8 cellular contexts compared by ENCODE assay signal in genomic region chr9:127903557-127904475, GRCh38. TPM values are rescaled to one million over a fixed set of nuclear protein-coding genes. Genes with fewer than 3 reads are reported as not detected.
DNase-seq lines count a peak whose midpoint lies in the region; ATAC-seq and TF ChIP-seq lines count a peak whose summit lies in the region.

No MANE protein-coding gene starts in this region.

- H3K9me3 Mint-ChIP-seq in CD4-positive, alpha-beta memory T cell: no peaks in the 10 kb centered on the region
- no peaks in the 10 kb centered on the region for H3K9me3 Mint-ChIP-seq in activated CD8-positive, alpha-beta T cell treated with anti-CD3 and anti-CD28 coated beads, Interleukin-2, amount 10 ng/mL, durations not matched to agents 7 days and 5 days (ENCODE audit: insufficient read depth)

- no peak for TF ChIP-seq CTCF in gastroesophageal sphincter (IDR thresholded peaks at IDR 0.05)

- no peaks in the 10 kb centered on the region for H3K9me3 ChIP-seq in CD4-positive, alpha-beta memory T cell (ENCODE audit: control insufficient read depth in 1 of 2, low read length in 2 of 2)
- H3K9me3 ChIP-seq in HUES6 (ENCODE audit: control insufficient read depth, insufficient read depth, low read depth, low read length) (no peaks in the 10 kb centered on the region), gastroesophageal sphincter (no peaks in the 10 kb centered on the region)

- intact Hi-C loops in CD4-positive, alpha-beta memory T cell (cut with micrococcal nuclease): loop anchor here (2.0 kb wide), 3 partner anchors 13 to 117 kb away; partner anchors contain the start of genes CDK9 and ST6GALNAC4
- intact Hi-C loops in sciatic nerve (cut with DNase I): no loop called here

- H3K36me3 Mint-ChIP-seq in CD4-positive, alpha-beta memory T cell: peaks cover 0 to 29% of the 10 kb centered on the region in 2 donors
- peaks cover 34% of the 10 kb centered on the region for H3K36me3 Mint-ChIP-seq in activated CD8-positive, alpha-beta T cell treated with anti-CD3 and anti-CD28 coated beads, Interleukin-2, amount 10 ng/mL, durations not matched to agents 7 days and 5 days (ENCODE audit: low read depth)

- H3K27ac ChIP-seq in CD4-positive, alpha-beta memory T cell (ENCODE audit: low read depth, low read length): peak overlapping the region; percentile 100
- no peak overlapping the region for H3K27ac ChIP-seq in HUES6 (ENCODE audit: low read depth, low read length)
- peak overlapping the region in 3 of 4 donors; percentile 72 to 82 (median 76) for H3K27ac ChIP-seq in gastroesophageal sphincter

- H3K27me3 Mint-ChIP-seq in CD4-positive, alpha-beta memory T cell: no peaks in the 10 kb centered on the region
- H3K27me3 Mint-ChIP-seq in activated CD8-positive, alpha-beta T cell treated with anti-CD3 and anti-CD28 coated beads, Interleukin-2, amount 10 ng/mL, durations not matched to agents 7 days and 5 days (ENCODE audit: low read depth): no peaks in the 10 kb centered on the region

- peaks cover 73% of the 10 kb centered on the region for H3K4me1 ChIP-seq in CD4-positive, alpha-beta memory T cell (ENCODE audit: insufficient read depth, low read length)
- peaks cover 40% of the 10 kb centered on the region for H3K4me1 ChIP-seq in HUES6 (ENCODE audit: control insufficient read depth, insufficient read depth, low read length)
- H3K4me1 ChIP-seq in gastroesophageal sphincter: peaks cover 0 to 64% (median 45%) of the 10 kb centered on the region in 3 donors

- no peak for TF ChIP-seq POLR2A in gastroesophageal sphincter (IDR thresholded peaks at IDR 0.05)

- CTCF ChIA-PET in CD4-positive, alpha-beta memory T cell (lab: Charles Lee; ENCODE audit: partially characterized antibody): interaction anchor here (1.6 to 2.6 kb wide), 3 partner anchors 17 to 169 kb away, joined by 6 to 10 read pairs (median 6); partner anchors contain the start of gene TOR2A
- CTCF ChIA-PET in activated CD8-positive, alpha-beta T cell treated with anti-CD3 and anti-CD28 coated beads, Interleukin-2, amount 10 ng/mL, durations not matched to agents 7 days and 5 days (lab: Charles Lee): interaction anchor here (1.0 to 5.4 kb wide), 8 partner anchors 10 to 169 kb away, joined by 3 to 34 read pairs (median 3); partner anchors contain the start of genes CDK9, ST6GALNAC4 and TOR2A

- in situ Hi-C loops in G401 (cut with HindIII; ENCODE audit: low sequenced_read_pairs): no loop called here

- H3K9ac ChIP-seq in HUES6 (ENCODE audit: low read length): no peak overlapping the region

- TF ChIP-seq EP300 in gastroesophageal sphincter (IDR thresholded peaks at IDR 0.05): no peak

- peak; percentile 37 for ATAC-seq in activated CD8-positive, alpha-beta T cell treated with anti-CD3 and anti-CD28 coated beads, Interleukin-2, amount 10 ng/mL, durations not matched to agents 7 days and 5 days
- ATAC-seq in gastroesophageal sphincter: peak; percentile 34
- peak; percentile 46 for ATAC-seq in sciatic nerve

- no peaks in the 10 kb centered on the region for H3K27me3 ChIP-seq in CD4-positive, alpha-beta memory T cell (ENCODE audit: insufficient read depth, low read length)
- peaks cover 4% of the 10 kb centered on the region; the same call in 1 of the 2 replicates for H3K27me3 ChIP-seq in HUES6 (ENCODE audit: control insufficient read depth, insufficient read depth, low read length)
- H3K27me3 ChIP-seq in gastroesophageal sphincter: no peaks in the 10 kb centered on the region

- peaks cover 16 to 66% (median 34%) of the 10 kb centered on the region in 4 donors for H3K4me1 Mint-ChIP-seq in CD4-positive, alpha-beta memory T cell
- peaks cover 62% of the 10 kb centered on the region for H3K4me1 Mint-ChIP-seq in activated CD8-positive, alpha-beta T cell treated with anti-CD3 and anti-CD28 coated beads, Interleukin-2, amount 10 ng/mL, durations not matched to agents 7 days and 5 days (ENCODE audit: low read depth)

- POLR2A ChIA-PET in CD4-positive, alpha-beta memory T cell (lab: Charles Lee; ENCODE audit: partially characterized antibody): interaction anchor here (0.6 to 7.1 kb wide), 16 partner anchors 12 to 453 kb away, joined by 3 to 87 read pairs (median 5); partner anchors contain the start of genes CDK9, DPM2, FPGS and LRSAM1
- POLR2A ChIA-PET in activated CD8-positive, alpha-beta T cell treated with anti-CD3 and anti-CD28 coated beads, Interleukin-2, amount 10 ng/mL, durations not matched to agents 7 days and 5 days (lab: Charles Lee): interaction anchor here (0.6 to 4.3 kb wide), 8 partner anchors 11 to 167 kb away, joined by 3 to 81 read pairs (median 4); partner anchors contain the start of genes PIP5KL1 and ST6GALNAC4

- H3K4me3 Mint-ChIP-seq in CD4-positive, alpha-beta memory T cell: peak overlapping the region; percentile 86 to 99 (median 95)
- H3K4me3 Mint-ChIP-seq in activated CD8-positive, alpha-beta T cell treated with anti-CD3 and anti-CD28 coated beads, Interleukin-2, amount 10 ng/mL, durations not matched to agents 7 days and 5 days: peak overlapping the region; percentile 92

- WGBS in gastroesophageal sphincter (ENCODE audit: low coverage in 1 of 2), 2 donors: 45 to 50% methylated on average over 4 to 5 of the region's 17 CpGs

- peak overlapping the region; percentile 82 to 85 for H3K4me3 ChIP-seq in CD4-positive, alpha-beta memory T cell (ENCODE audit: low read length in 2 of 2)
- H3K4me3 ChIP-seq in HUES6 (ENCODE audit: low read depth, low read length) (peak overlapping the region; percentile 9; the same call in 1 of the 2 replicates), gastroesophageal sphincter (no peak overlapping the region)

- no peaks in the 10 kb centered on the region for H3K36me3 ChIP-seq in CD4-positive, alpha-beta memory T cell (ENCODE audit: insufficient read depth, low read length)
- H3K36me3 ChIP-seq in HUES6 (ENCODE audit: control insufficient read depth, insufficient read depth, low read length): no peaks in the 10 kb centered on the region; the same call in 1 of the 2 replicates
- H3K36me3 ChIP-seq in gastroesophageal sphincter: peaks cover 0 to 12% of the 10 kb centered on the region in 2 donors

- H3K27ac Mint-ChIP-seq in CD4-positive, alpha-beta memory T cell: peak overlapping the region; percentile 98 to 100 (median 100)
- peak overlapping the region; percentile 100 for H3K27ac Mint-ChIP-seq in activated CD8-positive, alpha-beta T cell treated with anti-CD3 and anti-CD28 coated beads, Interleukin-2, amount 10 ng/mL, durations not matched to agents 7 days and 5 days

- DNase-seq in CD4-positive, alpha-beta memory T cell: peak; percentile 49 to 82 (median 56)
- DNase-seq in activated CD8-positive, alpha-beta T cell treated with anti-CD3 and anti-CD28 coated beads, Interleukin-2, amount 10 ng/mL, durations not matched to agents 7 days and 5 days: peak; percentile 94
- peak; percentile 89 for DNase-seq in sciatic nerve (ENCODE audit: low spot score)
- no peak for DNase-seq in G401 (ENCODE audit: low spot score)
- DNase-seq in NCI-H1105 treated with DMSO at 0.1 percent for 48 hours (lab: John Stamatoyannopoulos, UW): no peak
- DNase-seq in NCI-H1417 treated with DMSO at 0.1 percent for 48 hours (lab: John Stamatoyannopoulos, UW): no peak

RNA-seq across cellular contexts. Expression of gene ST6GALNAC6, which starts 4.4 kb away (rescaled TPM):
- 100 to 1,000 TPM; 125 to 127 TPM for total RNA-seq in CD4-positive, alpha-beta memory T cell
- polyA plus RNA-seq in CD4-positive, alpha-beta memory T cell: 10 to 100 TPM; 45.2 to 45.6 TPM
- 10 to 100 TPM; 68.6 to 77.6 TPM for total RNA-seq in activated CD8-positive, alpha-beta T cell treated with anti-CD3 and anti-CD28 coated beads, Interleukin-2, amount 10 ng/mL, durations not matched to agents 7 days and 5 days
- total RNA-seq in gastroesophageal sphincter: 100 to 1,000 TPM; 112 to 146 (median 132) TPM
- total RNA-seq in sciatic nerve: 108 TPM
- 44.8 and 73.0 TPM in 2 replicates for total RNA-seq in G401 (2014; rRNA removed; shearing (Covaris generic))

RNA-seq across cellular contexts. Expression of gene ST6GALNAC4, which starts 13.0 kb away (rescaled TPM):
- 10 to 100 TPM; 35.7 to 38.1 TPM for total RNA-seq in CD4-positive, alpha-beta memory T cell
- 10 to 100 TPM; 10.2 to 18.5 TPM for polyA plus RNA-seq in CD4-positive, alpha-beta memory T cell
- 10 to 100 TPM; 37.0 to 39.7 TPM for total RNA-seq in activated CD8-positive, alpha-beta T cell treated with anti-CD3 and anti-CD28 coated beads, Interleukin-2, amount 10 ng/mL, durations not matched to agents 7 days and 5 days
- total RNA-seq in gastroesophageal sphincter (10 to 100 TPM; 25.2 to 49.7 (median 31.7) TPM), sciatic nerve (19.6 TPM)
- total RNA-seq in G401 (2014; rRNA removed; shearing (Covaris generic)): 31.9 and 32.8 TPM in 2 replicates

RNA-seq across cellular contexts. Expression of gene AK1, which starts 26.3 kb away (rescaled TPM):
- total RNA-seq in CD4-positive, alpha-beta memory T cell: 10 to 100 TPM; 58.1 to 62.7 TPM
- under 1 TPM in 1 of 2 donors, not detected in 1; 0.53 TPM for polyA plus RNA-seq in CD4-positive, alpha-beta memory T cell
- 10 to 100 TPM; 22.4 to 30.4 TPM for total RNA-seq in activated CD8-positive, alpha-beta T cell treated with anti-CD3 and anti-CD28 coated beads, Interleukin-2, amount 10 ng/mL, durations not matched to agents 7 days and 5 days
- total RNA-seq in gastroesophageal sphincter: 10 to 100 TPM; 46.7 to 73.9 (median 49.7) TPM
- total RNA-seq in sciatic nerve: 61.0 TPM
- 46.4 and 62.6 TPM in 2 replicates for total RNA-seq in G401 (2014; rRNA removed; shearing (Covaris generic))

RNA-seq across cellular contexts. Expression of gene PIP5KL1, which starts 26.8 kb away (rescaled TPM):
- 1 to 10 TPM in 1 of 2 experiments, under 1 TPM in 1; 0.72 to 1.8 TPM for total RNA-seq in CD4-positive, alpha-beta memory T cell
- under 1 TPM; 0.26 to 0.79 TPM for polyA plus RNA-seq in CD4-positive, alpha-beta memory T cell
- 1 to 10 TPM; 2.6 to 2.7 TPM for total RNA-seq in activated CD8-positive, alpha-beta T cell treated with anti-CD3 and anti-CD28 coated beads, Interleukin-2, amount 10 ng/mL, durations not matched to agents 7 days and 5 days
- total RNA-seq in gastroesophageal sphincter: 1 to 10 TPM in 2 of 4 donors, under 1 TPM in 1, not detected in 1; 0.66 to 3.4 (median 3.1) TPM
- 2.0 TPM for total RNA-seq in sciatic nerve
- total RNA-seq in G401 (2014; rRNA removed; shearing (Covaris generic)): 0.68 and 23.4 TPM in 2 replicates

RNA-seq across cellular contexts. Expression of gene DPM2, which starts 33.8 kb away (rescaled TPM):
- 10 to 100 TPM; 37.0 to 39.7 TPM for total RNA-seq in CD4-positive, alpha-beta memory T cell
- 10 to 100 TPM; 41.0 to 43.1 TPM for polyA plus RNA-seq in CD4-positive, alpha-beta memory T cell
- 10 to 100 TPM; 47.9 to 53.8 TPM for total RNA-seq in activated CD8-positive, alpha-beta T cell treated with anti-CD3 and anti-CD28 coated beads, Interleukin-2, amount 10 ng/mL, durations not matched to agents 7 days and 5 days
- 10 to 100 TPM in 2 of 4 donors, 1 to 10 TPM in 2; 8.9 to 15.0 (median 11.2) TPM for total RNA-seq in gastroesophageal sphincter
- total RNA-seq in sciatic nerve: 24.6 TPM
- total RNA-seq in G401 (2014; rRNA removed; shearing (Covaris generic)): 17.1 and 39.0 TPM in 2 replicates

Comparison
In these comparisons a context has a peak if more than half of its experiments do, and no peak if none do; other contexts are left out.
1. DNase-seq: peak in CD4-positive, alpha-beta memory T cell (5 of 5), activated CD8-positive, alpha-beta T cell treated with anti-CD3 and anti-CD28 coated beads, Interleukin-2, amount 10 ng/mL, durations not matched to agents 7 days and 5 days (single experiment) and sciatic nerve (single experiment); none in G401 (single experiment), NCI-H1105 treated with DMSO at 0.1 percent for 48 hours (single experiment) and NCI-H1417 treated with DMSO at 0.1 percent for 48 hours (single experiment).
2. H3K4me3 ChIP-seq: peak in CD4-positive, alpha-beta memory T cell (2 of 2) and HUES6 (single experiment); none in gastroesophageal sphincter (0 of 2).
3. Peak in every context shown above with its lines, with median percentiles within 50 percentile points of each other: ATAC-seq.